Comparison of ENCODE assay signal across 10 cellular contexts in genomic region chr9:134375430-134376385, GRCh38. TPM values are rescaled to one million over a fixed set of nuclear protein-coding genes. Genes with fewer than 3 reads are reported as not detected.
DNase-seq lines count a peak whose midpoint lies in the region; ATAC-seq and TF ChIP-seq lines count a peak whose summit lies in the region.
"Had no signal": no experiment of that assay in that cellular context is flagged by ENCODE, and none has a peak within 500 bp of the region (broad histone marks: within the 10 kb centered on the region; RNA-seq: fewer than 3 reads in every experiment).

No MANE protein-coding gene starts in this region.

- H3K4me1 Mint-ChIP-seq in neural progenitor cell, result peaks cover 23% of the 10 kb centered on the region

- DNase-seq in AG08395 (ENCODE audit: low spot score) (peak; percentile 39), fibroblast of the aortic adventitia (ENCODE audit: low read depth) (peak; percentile 41), neural progenitor cell (ENCODE audit: low spot score) (peak; percentile 42), islet precursor cell (no peak)

- H3K4me3 ChIP-seq in fibroblast of the aortic adventitia (ENCODE audit: low read depth, low read length) (no peak overlapping the region), neural progenitor cell (no peak overlapping the region)

- no peak overlapping the region for H3K4me2 ChIP-seq in neural progenitor cell

- H3K4me3 Mint-ChIP-seq in neural progenitor cell, result no peak overlapping the region
- H3K4me3 Mint-ChIP-seq: B cell; T-helper 1 cell treated with Interleukin-12 subunit alpha and Interleukin-12 subunit beta and Interleukin-4 antibody, amounts not matched to agents 30 μg/mL and 1 μg/mL, for 36 hours had no signal

- H3K9me3 ChIP-seq in neural progenitor cell (ENCODE audit: low read depth), result no peaks in the 10 kb centered on the region

- no peaks in the 10 kb centered on the region for H3K27me3 ChIP-seq in neural progenitor cell

- no peak for TF ChIP-seq CTCF in fibroblast of the aortic adventitia (IDR thresholded peaks at IDR 0.05; ENCODE audit: insufficient read depth, low read length)
- TF ChIP-seq CTCF in neural progenitor cell (IDR thresholded peaks at IDR 0.05), result no peak

- H3K36me3 Mint-ChIP-seq in neural progenitor cell, result no peaks in the 10 kb centered on the region

- H2AFZ ChIP-seq in neural progenitor cell (replicated peaks), result no peak overlapping the region

- peak overlapping the region; percentile 40 for H3K9ac ChIP-seq in neural progenitor cell

- H4K20me1 ChIP-seq in neural progenitor cell (ENCODE audit: low read depth), result peaks cover 100% of the 10 kb centered on the region

- peaks cover 96% of the 10 kb centered on the region for H3K79me2 ChIP-seq in neural progenitor cell (ENCODE audit: low read depth)

- peaks cover 2% of the 10 kb centered on the region for H3K27me3 Mint-ChIP-seq in neural progenitor cell (ENCODE audit: insufficient read depth, low read depth)
- H3K27me3 Mint-ChIP-seq: B cell had no signal

- H3K27ac ChIP-seq in neural progenitor cell, result no peak overlapping the region

- no peaks in the 10 kb centered on the region for H3K9me3 Mint-ChIP-seq in neural progenitor cell
- H3K9me3 Mint-ChIP-seq: T-helper 1 cell treated with Interleukin-12 subunit alpha and Interleukin-12 subunit beta and Interleukin-4 antibody, amounts not matched to agents 30 μg/mL and 1 μg/mL, for 36 hours had no signal

- peak; percentile 14; the same call in 2 of the 3 replicates for ATAC-seq in SK-N-SH treated with all-trans-retinoic acid at 6 μM for 48 hours
- ATAC-seq in GM18868 (IDR thresholded peaks at IDR 0.05; ENCODE audit: unreplicated experiment), result no peak
- no peak for ATAC-seq in HG02840 (IDR thresholded peaks at IDR 0.05; ENCODE audit: low FRiP score, unreplicated experiment)
- no peak for ATAC-seq in GM18861 (IDR thresholded peaks at IDR 0.05; ENCODE audit: unreplicated experiment)

- no peaks in the 10 kb centered on the region for H3K36me3 ChIP-seq in neural progenitor cell

- H3F3A ChIP-seq in neural progenitor cell (ENCODE audit: low read depth), result no peaks in the 10 kb centered on the region

- peaks cover 21% of the 10 kb centered on the region for H3K4me1 ChIP-seq in neural progenitor cell

- peak overlapping the region; percentile 46 for H3K27ac Mint-ChIP-seq in neural progenitor cell
- H3K27ac Mint-ChIP-seq: B cell had no signal

TF ChIP-seq in SK-N-SH treated with all-trans-retinoic acid at 6 μM for 48 hours, 23 proteins besides CTCF, POLR2A, EP300 and RAD21:
- TF ChIP-seq ZFP3 (CRISPR knock-in tag; IDR thresholded peaks at IDR 0.05) (no peak), TCF4 (CRISPR knock-in tag; IDR thresholded peaks at IDR 0.05; ENCODE audit: borderline replicate concordance) (no peak), CSDC2 (CRISPR knock-in tag; IDR thresholded peaks at IDR 0.05) (no peak), OSR1 (CRISPR knock-in tag; IDR thresholded peaks at IDR 0.05) (no peak), ZNF565 (CRISPR knock-in tag; conservative IDR thresholded peaks at IDR 0.05; ENCODE audit: low read depth) (no peak), ZNF70 (CRISPR knock-in tag; IDR thresholded peaks at IDR 0.05) (no peak), CSRNP3 (CRISPR knock-in tag; IDR thresholded peaks at IDR 0.05) (no peak), PATZ1 (CRISPR knock-in tag; IDR thresholded peaks at IDR 0.05; ENCODE audit: borderline replicate concordance) (no peak), ZC3H10 (CRISPR knock-in tag; IDR thresholded peaks at IDR 0.05) (no peak), RARB (CRISPR knock-in tag; IDR thresholded peaks at IDR 0.05) (no peak), TOX (CRISPR knock-in tag; IDR thresholded peaks at IDR 0.05; ENCODE audit: borderline replicate concordance) (no peak), GLIS3 (CRISPR knock-in tag; IDR thresholded peaks at IDR 0.05) (no peak), BACH2 (CRISPR knock-in tag; IDR thresholded peaks at IDR 0.05; ENCODE audit: borderline replicate concordance) (no peak)

RNA-seq across cellular contexts. Expression of gene RXRA, which starts 49.5 kb away (rescaled TPM):
- total RNA-seq in fibroblast of the aortic adventitia (ENCODE audit: low replicate concordance), result 20.9 and 26.8 TPM in 2 replicates
- total RNA-seq in neural progenitor cell (ENCODE audit: low replicate concordance), result 11.6 and 25.5 TPM in 2 replicates
